8 cellular contexts compared by ENCODE assay signal in the genomic region with DNA sequence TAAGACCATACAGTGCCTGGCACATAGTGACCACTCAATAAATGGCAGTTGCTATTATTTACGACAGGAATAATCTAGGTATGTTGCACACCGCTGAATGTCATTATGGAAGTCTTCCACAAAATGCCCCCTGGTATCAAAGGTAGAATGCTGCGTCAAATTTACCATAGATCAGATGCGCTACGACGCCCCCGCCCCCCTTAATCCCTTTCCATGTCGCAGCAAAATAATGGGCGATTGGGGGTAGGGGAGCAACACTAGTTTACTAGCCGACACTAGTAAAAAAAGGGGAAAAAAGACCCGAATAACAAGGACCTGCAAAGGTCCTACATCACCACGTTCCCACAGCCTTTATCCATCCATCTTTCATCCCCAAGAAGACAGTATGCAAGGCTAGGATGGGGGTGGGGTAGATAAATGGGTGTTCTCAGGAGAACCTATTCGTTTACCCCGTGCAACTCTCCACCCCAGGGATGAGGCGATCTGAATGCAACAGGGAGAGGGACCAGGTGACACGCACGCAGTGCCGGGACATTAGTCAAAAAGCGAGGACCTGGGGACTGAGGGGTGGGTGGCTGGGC. TPM values are rescaled to one million over a fixed set of nuclear protein-coding genes. Genes with fewer than 3 reads are reported as not detected.
DNase-seq lines count a peak whose midpoint lies in the region; ATAC-seq, FAIRE-seq and TF ChIP-seq lines count a peak whose summit lies in the region.

No MANE protein-coding gene starts in this region.

- H4K20me1 ChIP-seq in mammary epithelial cell (ENCODE audit: insufficient read depth, low read length) = no peaks in the 10 kb centered on the region
- no peaks in the 10 kb centered on the region for H4K20me1 ChIP-seq in HepG2 (ENCODE audit: insufficient read depth, low read length)

- in situ Hi-C loops in mammary epithelial cell (cut with MboI; ENCODE audit: low sequenced_read_pairs in 2 of 2) (no loop called here), HepG2 (cut with HindIII; ENCODE audit: extremely low pct_ligation_motif_present, low pct_unique_long_range_greater_than_20kb) (no loop called here)

- TF ChIP-seq EP300 in HepG2 (IDR thresholded peaks at IDR 0.05; ENCODE audit: low read depth in 2 of 2, low read length in 2 of 2) = no peak
- TF ChIP-seq EP300 in HepG2 (CRISPR knock-in tag; IDR thresholded peaks at IDR 0.05; ENCODE audit: borderline replicate concordance) = no peak

- H2AFZ ChIP-seq in mammary epithelial cell (ENCODE audit: low read depth, low read length) = peak overlapping the region; percentile 97
- peak overlapping the region; percentile 100 for H2AFZ ChIP-seq in HepG2 (ENCODE audit: low read length)

- DNase-seq in AG20443 (ENCODE audit: low spot score) (peak; percentile 29), NCI-H2227 (lab: John Stamatoyannopoulos, UW; ENCODE audit: unreplicated experiment) (peak; percentile 55), mammary epithelial cell (no peak), HepG2 (ENCODE audit: low spot score) (peak; percentile 20), superior temporal gyrus (ENCODE audit: extremely low spot score) (peak; percentile 51), NCI-H2107 treated with DMSO at 0.1 percent for 48 hours (lab: John Stamatoyannopoulos, UW; ENCODE audit: unreplicated experiment) (no peak), T-helper 9 cell (no peak)

- H3K9ac ChIP-seq in mammary epithelial cell (ENCODE audit: insufficient read depth, low read length) (peak overlapping the region; percentile 100), HepG2 (ENCODE audit: insufficient read depth, low read depth, low read length) (peak overlapping the region; percentile 87)

- no peaks in the 10 kb centered on the region for H3K27me3 ChIP-seq in mammary epithelial cell (ENCODE audit: insufficient read depth, low read length)
- H3K27me3 ChIP-seq in HepG2 (ENCODE audit: control insufficient read depth in 1 of 2, insufficient read depth in 2 of 2, low read length in 2 of 2) = no peaks in the 10 kb centered on the region; a peak in 1 of 5 replicates

- CTCF ChIA-PET in mammary epithelial cell (lab: Charles Lee; ENCODE audit: low non-redundant PET) = no interaction called here
- CTCF ChIA-PET in HepG2 (lab: Yijun Ruan, JAX; ENCODE audit: low intra/inter-chr PET ratio, low total read pairs) = no interaction called here

- H3K27ac ChIP-seq in mammary epithelial cell (ENCODE audit: insufficient read depth, low read depth, low read length) (peak overlapping the region; percentile 100), HepG2 (ENCODE audit: extremely low read length, insufficient read depth, low read length) (peak overlapping the region; percentile 93)

- H3K79me2 ChIP-seq in mammary epithelial cell (ENCODE audit: insufficient read depth, low read length) = peaks cover 57% of the 10 kb centered on the region
- H3K79me2 ChIP-seq in HepG2 (ENCODE audit: insufficient read depth, low read length) = peaks cover 30% of the 10 kb centered on the region

- TF ChIP-seq POLR2A in HepG2 (IDR thresholded peaks at IDR 0.05; ENCODE audit: insufficient read depth in 1 of 2, low read depth in 2 of 2, low read length in 2 of 2) = no peak

- TF ChIP-seq RAD21 in HepG2 (CRISPR knock-in tag; IDR thresholded peaks at IDR 0.05) = no peak

- H3K9me3 ChIP-seq in mammary epithelial cell (replicated peaks; ENCODE audit: insufficient read depth, low read length) (no peaks in the 10 kb centered on the region), HepG2 (ENCODE audit: low read length) (no peaks in the 10 kb centered on the region)

- ATAC-seq in GM21381 (IDR thresholded peaks at IDR 0.05; ENCODE audit: unreplicated experiment) = peak; percentile 11
- ATAC-seq in HepG2 = no peak; the same call in 2 of the 3 replicates

- peak overlapping the region; percentile 89 for H3K4me2 ChIP-seq in mammary epithelial cell (ENCODE audit: insufficient read depth, low read depth, low read length)
- H3K4me2 ChIP-seq in HepG2 (ENCODE audit: low read depth, low read length) = peak overlapping the region; percentile 87

- 6% methylated on average over 14 of the region's 19 CpGs for WGBS in mammary epithelial cell (ENCODE audit: low coverage, missing lambda C conversion rate)
- WGBS in HepG2 (ENCODE audit: low lambda C conversion rate) = 4% methylated on average over 19 of the region's 19 CpGs

- TSS peak; percentile 43 for BruUV-seq in mammary epithelial cell (replicated peaks; lab: Mats Ljungman, UMichigan)
- TSS peak; percentile 60 for BruUV-seq in HepG2 (replicated peaks; lab: Mats Ljungman, UMichigan)

- TF ChIP-seq CTCF in mammary epithelial cell (conservative IDR thresholded peaks at IDR 0.05 in 1 of 2, IDR thresholded peaks at IDR 0.05 in 1 of 2; ENCODE audit: extremely low read depth in 1 of 2, insufficient read depth in 1 of 2, low read depth in 1 of 2, low read length in 2 of 2) (no peak), HepG2 (CRISPR knock-in tag; IDR thresholded peaks at IDR 0.05) (no peak)

- H3K4me1 ChIP-seq in mammary epithelial cell (ENCODE audit: insufficient read depth, low read length) = peaks cover 12% of the 10 kb centered on the region
- peaks cover 29% of the 10 kb centered on the region for H3K4me1 ChIP-seq in HepG2 (ENCODE audit: insufficient read depth, low read length)

- no peaks in the 10 kb centered on the region for H3K36me3 ChIP-seq in mammary epithelial cell (ENCODE audit: insufficient read depth, low read length)
- H3K36me3 ChIP-seq in HepG2 (replicated peaks in 1 of 2; ENCODE audit: control insufficient read depth in 1 of 2, insufficient read depth in 2 of 2, low read length in 2 of 2) = no peaks in the 10 kb centered on the region

- H3K4me3 ChIP-seq in mammary epithelial cell (replicated peaks in 1 of 3; ENCODE audit: insufficient read depth in 1 of 3, low read depth in 2 of 3, low read length in 3 of 3) = peak overlapping the region; percentile 60 to 85 (median 69)
- H3K4me3 ChIP-seq in HepG2 (replicated peaks in 1 of 3; ENCODE audit: insufficient read depth in 1 of 3, low read depth in 2 of 3, low read length in 3 of 3) = peak overlapping the region; percentile 75 to 95 (median 82)

- dilution Hi-C loops in mammary epithelial cell (cut with HindIII; ENCODE audit: low sequenced_read_pairs) = no loop called here

- intact Hi-C loops in mammary epithelial cell (cut with micrococcal nuclease) (loop anchor here (2.0 kb wide), 2 partner anchors 116 to 192 kb away; partner anchors contain the start of gene PPM1B), HepG2 (cut with micrococcal nuclease; ENCODE audit: unreplicated experiment) (loop anchor here (2.0 kb wide), 1 partner anchor 70 kb away; no protein-coding TSS in a partner anchor)

- POLR2A ChIA-PET in HepG2 (lab: Yijun Ruan, JAX) = interaction anchor here (0.7 to 2.7 kb wide), 14 partner anchors 9 to 366 kb away, joined by 3 to 21 read pairs (median 4); partner anchors contain the start of gene PPM1B

- no peak for FAIRE-seq in HepG2 (lab: Jason Lieb, UNC)

RNA-seq across cellular contexts. Expression of gene PREPL, which starts 0.5 kb away (rescaled TPM):
- total RNA-seq in mammary epithelial cell (10 to 100 TPM; 28.2 to 31.0 TPM), HepG2 (2016; rRNA removed; fragmentation: Illumina TruSeq; extraction: Trizol) (34.3 and 56.1 TPM in 2 replicates)
- polyA plus RNA-seq in mammary epithelial cell (15.0 TPM), HepG2 (2011; rRNA removed) (15.2 and 19.7 TPM in 2 replicates)
- polyA minus RNA-seq in mammary epithelial cell = 31.8 TPM
- 3.1 and 3.2 TPM in 2 replicates for total RNA-seq in HepG2 (2016; cell fraction: cytosol; rRNA removed; fragmentation: Illumina TruSeq; extraction: Trizol; ENCODE audit: low read depth)
- 33.6 and 53.1 TPM in 2 replicates for total RNA-seq in HepG2 (2016; cell fraction: insoluble cytoplasmic fraction; rRNA removed; fragmentation: Illumina TruSeq; extraction: Trizol)
- 8.3 and 10.0 TPM in 2 replicates for total RNA-seq in HepG2 (2016; cell fraction: membrane; rRNA removed; fragmentation: Illumina TruSeq; extraction: Trizol)
- total RNA-seq in HepG2 (2016; cell fraction: nucleus; rRNA removed; fragmentation: Illumina TruSeq; extraction: Trizol) = 34.9 and 36.8 TPM in 2 replicates
- 5.9 and 10.5 TPM in 2 replicates for polyA plus RNA-seq in HepG2 (2011; cell fraction: cytosol; rRNA removed)
- 11.8 and 17.5 TPM in 2 replicates for polyA plus RNA-seq in HepG2 (2011; cell fraction: nucleus; rRNA removed)
- polyA plus RNA-seq in HepG2 (2012) = 17.9 and 21.6 TPM in 2 replicates
- 0.65 and 0.70 TPM in 2 replicates for polyA plus RNA-seq in HepG2 (2016; cell fraction: cytosol; fragmentation: Illumina TruSeq; extraction: Trizol; ENCODE audit: low read depth)
- polyA plus RNA-seq in HepG2 (2016; cell fraction: insoluble cytoplasmic fraction; fragmentation: Illumina TruSeq; extraction: Trizol; ENCODE audit: low read depth) = 40.9 and 42.7 TPM in 2 replicates
- polyA plus RNA-seq in HepG2 (2016; cell fraction: membrane; fragmentation: Illumina TruSeq; extraction: Trizol; ENCODE audit: low read depth) = 2.1 and 2.8 TPM in 2 replicates
- 23.0 and 23.6 TPM in 2 replicates for polyA plus RNA-seq in HepG2 (2016; cell fraction: nucleus; fragmentation: Illumina TruSeq; extraction: Trizol; ENCODE audit: insufficient read depth, low read depth)
- polyA minus RNA-seq in HepG2 (2011; rRNA and poly(A)+ RNA removed; ENCODE audit: low replicate concordance) = 17.1 and 20.9 TPM in 2 replicates
- 13.7 and 16.0 TPM in 2 replicates for polyA minus RNA-seq in HepG2 (2011; cell fraction: cytosol; rRNA and poly(A)+ RNA removed)
- polyA minus RNA-seq in HepG2 (2011; cell fraction: nucleus; rRNA and poly(A)+ RNA removed) = 54.3 and 66.9 TPM in 2 replicates

RNA-seq across cellular contexts. Expression of gene CAMKMT, which starts 0.9 kb away (rescaled TPM):
- total RNA-seq in mammary epithelial cell (10 to 100 TPM; 13.5 to 16.5 TPM), HepG2 (2016; rRNA removed; fragmentation: Illumina TruSeq; extraction: Trizol) (15.3 and 20.8 TPM in 2 replicates)
- polyA plus RNA-seq in mammary epithelial cell (6.3 TPM), HepG2 (2011; rRNA removed) (4.9 and 6.9 TPM in 2 replicates)
- polyA minus RNA-seq in mammary epithelial cell = 11.1 TPM
- total RNA-seq in HepG2 (2016; cell fraction: cytosol; rRNA removed; fragmentation: Illumina TruSeq; extraction: Trizol; ENCODE audit: low read depth) = 7.2 and 7.4 TPM in 2 replicates
- 16.8 and 17.7 TPM in 2 replicates for total RNA-seq in HepG2 (2016; cell fraction: insoluble cytoplasmic fraction; rRNA removed; fragmentation: Illumina TruSeq; extraction: Trizol)
- 7.1 and 9.1 TPM in 2 replicates for total RNA-seq in HepG2 (2016; cell fraction: membrane; rRNA removed; fragmentation: Illumina TruSeq; extraction: Trizol)
- 33.5 and 39.9 TPM in 2 replicates for total RNA-seq in HepG2 (2016; cell fraction: nucleus; rRNA removed; fragmentation: Illumina TruSeq; extraction: Trizol)
- polyA plus RNA-seq in HepG2 (2011; cell fraction: cytosol; rRNA removed) = 4.7 and 4.9 TPM in 2 replicates
- 5.4 and 5.7 TPM in 2 replicates for polyA plus RNA-seq in HepG2 (2011; cell fraction: nucleus; rRNA removed)
- polyA plus RNA-seq in HepG2 (2012) = 6.8 and 9.4 TPM in 2 replicates
- 3.3 and 4.4 TPM in 2 replicates for polyA plus RNA-seq in HepG2 (2016; cell fraction: cytosol; fragmentation: Illumina TruSeq; extraction: Trizol; ENCODE audit: low read depth)
- polyA plus RNA-seq in HepG2 (2016; cell fraction: insoluble cytoplasmic fraction; fragmentation: Illumina TruSeq; extraction: Trizol; ENCODE audit: low read depth) = 22.6 and 23.5 TPM in 2 replicates
- 6.3 and 7.0 TPM in 2 replicates for polyA plus RNA-seq in HepG2 (2016; cell fraction: membrane; fragmentation: Illumina TruSeq; extraction: Trizol; ENCODE audit: low read depth)
- polyA plus RNA-seq in HepG2 (2016; cell fraction: nucleus; fragmentation: Illumina TruSeq; extraction: Trizol; ENCODE audit: insufficient read depth, low read depth) = 16.3 and 17.1 TPM in 2 replicates
- 6.4 and 7.6 TPM in 2 replicates for polyA minus RNA-seq in HepG2 (2011; rRNA and poly(A)+ RNA removed; ENCODE audit: low replicate concordance)
- polyA minus RNA-seq in HepG2 (2011; cell fraction: cytosol; rRNA and poly(A)+ RNA removed) = 3.4 and 7.7 TPM in 2 replicates
- polyA minus RNA-seq in HepG2 (2011; cell fraction: nucleus; rRNA and poly(A)+ RNA removed) = 48.0 and 55.1 TPM in 2 replicates

Comparison
In these comparisons a context has a peak if more than half of its experiments do, and no peak if none do; other contexts are left out.
1. DNase-seq: peak in AG20443 (single experiment), NCI-H2227 (single experiment), HepG2 (single experiment) and superior temporal gyrus (single experiment); none in mammary epithelial cell (single experiment), NCI-H2107 treated with DMSO at 0.1 percent for 48 hours (single experiment) and T-helper 9 cell (single experiment).